25 cellular contexts compared by ENCODE assay signal in genomic region chr2:8571286-8571791, GRCh38.
DNase-seq lines count a peak whose midpoint lies in the region; ATAC-seq and TF ChIP-seq lines count a peak whose summit lies in the region.
"Had no signal": no experiment of that assay in that cellular context is flagged by ENCODE, and none has a peak within 500 bp of the region (broad histone marks: within the 10 kb centered on the region; RNA-seq: fewer than 3 reads in every experiment).

No MANE protein-coding gene starts in this region.

- DNase-seq in activated naive CD4-positive, alpha-beta T cell treated with anti-CD3 and anti-CD28 coated beads, Interleukin-2, amount 50 U/mL, for 16 hours, result no peak
- DNase-seq in WTC11 (ENCODE audit: low spot score), result no peak
- no peak for DNase-seq in neural crest cell (ENCODE audit: low read depth, low spot score)
- no peak for DNase-seq in stimulated activated CD8-positive, alpha-beta memory T cell treated with anti-CD3 and anti-CD28 coated beads, Interleukin-4, amount 100 ng/mL, for 48 hours
- no peak for DNase-seq in DMS114 treated with DMSO at 0.1 percent for 48 hours (lab: John Stamatoyannopoulos, UW; ENCODE audit: unreplicated experiment)
- no peak for DNase-seq in caudate nucleus (lab: John Stamatoyannopoulos, UW)
- DNase-seq in mesenteric fat pad (ENCODE audit: low spot score), result no peak
- DNase-seq: activated CD8-positive, alpha-beta T cell treated with anti-CD3 and anti-CD28 coated beads, Interleukin-2, amount 10 ng/mL, durations not matched to agents 7 days and 5 days; activated naive CD4-positive, alpha-beta T cell treated with Interleukin-2 at 50 U/mL for 16 hours; activated T-cell treated with anti-CD3 and anti-CD28 coated beads, Interleukin-2, amount 50 U/mL, for 24 hours; central memory CD4-positive, alpha-beta T cell; DMS 273 treated with DMSO at 0.1 percent for 48 hours; effector CD4-positive, alpha-beta T cell; gastrocnemius medialis; GOT3; KG1; mammary epithelial cell; NCI-H187; psoas muscle; stimulated activated CD4-positive, alpha-beta T cell treated with anti-CD3 and anti-CD28 coated beads, Interleukin-1b, Interleukin-23, amount 100 ng/mL, for 48 hours; stimulated activated naive CD8-positive, alpha-beta T cell treated with anti-CD3 and anti-CD28 coated beads, Interleukin-15, amount 100 ng/mL, for 72 hours; T1000 had no signal

- no peaks in the 10 kb centered on the region for H3K9me3 Mint-ChIP-seq in activated naive CD4-positive, alpha-beta T cell treated with anti-CD3 and anti-CD28 coated beads, Interleukin-2, amount 50 U/mL, for 24 hours
- H3K9me3 Mint-ChIP-seq in WTC11 (no peaks in the 10 kb centered on the region), neural crest cell (no peaks in the 10 kb centered on the region)
- H3K9me3 Mint-ChIP-seq: activated T-cell treated with anti-CD3 and anti-CD28 coated beads, Interleukin-2, amount 50 U/mL, for 24 hours; nephron; stimulated activated naive CD8-positive, alpha-beta T cell treated with anti-CD3 and anti-CD28 coated beads, Interleukin-15, amount 100 ng/mL, for 72 hours had no signal

- POLR2A ChIA-PET in WTC11 (lab: Charles Lee), result no interaction called here

- peaks cover 3% of the 10 kb centered on the region for H3K27me3 Mint-ChIP-seq in activated naive CD4-positive, alpha-beta T cell treated with anti-CD3 and anti-CD28 coated beads, Interleukin-2, amount 50 U/mL, for 24 hours
- H3K27me3 Mint-ChIP-seq in WTC11 (ENCODE audit: low read depth) (no peaks in the 10 kb centered on the region; the same call in 1 of the 2 replicates), neural crest cell (ENCODE audit: low read depth) (no peaks in the 10 kb centered on the region)

- no peak for TF ChIP-seq CTCF in WTC11 (IDR thresholded peaks at IDR 0.05)
- TF ChIP-seq CTCF in neural crest cell (conservative IDR thresholded peaks at IDR 0.05), result no peak

- ATAC-seq in WTC11, result no peak
- ATAC-seq: activated CD4-positive, CD25-positive, alpha-beta regulatory T cell treated with anti-CD3 and anti-CD28 coated beads, Interleukin-2, amount 50 U/mL, for 24 hours; activated CD8-positive, alpha-beta T cell treated with anti-CD3 and anti-CD28 coated beads, Interleukin-2, amount 10 ng/mL, durations not matched to agents 7 days and 5 days; gastrocnemius medialis; psoas muscle; stimulated activated naive CD8-positive, alpha-beta T cell treated with anti-CD3 and anti-CD28 coated beads, Interleukin-15, amount 100 ng/mL, for 72 hours had no signal

- CTCF ChIA-PET in WTC11 (lab: Charles Lee), result interaction anchor here (0.8 to 1.6 kb wide), 2 partner anchors 26 to 122 kb away, joined by 3 read pairs; no protein-coding TSS in a partner anchor

- H3K27ac ChIP-seq in caudate nucleus (ENCODE audit: low read depth, low read length), result no peak overlapping the region
- H3K27ac ChIP-seq: gastrocnemius medialis, psoas muscle had no signal

- no peak overlapping the region for H3K4me3 Mint-ChIP-seq in activated naive CD4-positive, alpha-beta T cell treated with anti-CD3 and anti-CD28 coated beads, Interleukin-2, amount 50 U/mL, for 24 hours
- H3K4me3 Mint-ChIP-seq in WTC11, result no peak overlapping the region
- H3K4me3 Mint-ChIP-seq in neural crest cell, result no peak overlapping the region
- H3K4me3 Mint-ChIP-seq: activated CD8-positive, alpha-beta T cell treated with anti-CD3 and anti-CD28 coated beads, Interleukin-2, amount 10 ng/mL, durations not matched to agents 7 days and 5 days; activated T-cell treated with anti-CD3 and anti-CD28 coated beads, Interleukin-2, amount 50 U/mL, for 24 hours; nephron; stimulated activated naive CD8-positive, alpha-beta T cell treated with anti-CD3 and anti-CD28 coated beads, Interleukin-15, amount 100 ng/mL, for 72 hours had no signal

- no peaks in the 10 kb centered on the region for H3K36me3 Mint-ChIP-seq in activated naive CD4-positive, alpha-beta T cell treated with anti-CD3 and anti-CD28 coated beads, Interleukin-2, amount 50 U/mL, for 24 hours
- H3K36me3 Mint-ChIP-seq in WTC11, result no peaks in the 10 kb centered on the region
- H3K36me3 Mint-ChIP-seq in neural crest cell (ENCODE audit: low read depth), result no peaks in the 10 kb centered on the region

- peaks cover 22% of the 10 kb centered on the region for H3K4me1 Mint-ChIP-seq in activated naive CD4-positive, alpha-beta T cell treated with anti-CD3 and anti-CD28 coated beads, Interleukin-2, amount 50 U/mL, for 24 hours
- peaks cover 46% of the 10 kb centered on the region for H3K4me1 Mint-ChIP-seq in WTC11
- H3K4me1 Mint-ChIP-seq in neural crest cell, result peaks cover 24% of the 10 kb centered on the region

- H3K27ac Mint-ChIP-seq in activated naive CD4-positive, alpha-beta T cell treated with anti-CD3 and anti-CD28 coated beads, Interleukin-2, amount 50 U/mL, for 24 hours, result peak overlapping the region; percentile 46
- 0 out of 2 replicates have a peak overlapping the region, but pooled peaks have one; percentile 41 for H3K27ac Mint-ChIP-seq in WTC11
- H3K27ac Mint-ChIP-seq in neural crest cell (ENCODE audit: unreplicated experiment), result peak overlapping the region; percentile 50
- H3K27ac Mint-ChIP-seq: activated CD8-positive, alpha-beta T cell treated with anti-CD3 and anti-CD28 coated beads, Interleukin-2, amount 10 ng/mL, durations not matched to agents 7 days and 5 days; activated T-cell treated with anti-CD3 and anti-CD28 coated beads, Interleukin-2, amount 50 U/mL, for 24 hours; stimulated activated naive CD8-positive, alpha-beta T cell treated with anti-CD3 and anti-CD28 coated beads, Interleukin-15, amount 100 ng/mL, for 72 hours had no signal

TF ChIP-seq in WTC11, 78 proteins besides CTCF, POLR2A, EP300 and RAD21:
- TF ChIP-seq, protein P1, sequence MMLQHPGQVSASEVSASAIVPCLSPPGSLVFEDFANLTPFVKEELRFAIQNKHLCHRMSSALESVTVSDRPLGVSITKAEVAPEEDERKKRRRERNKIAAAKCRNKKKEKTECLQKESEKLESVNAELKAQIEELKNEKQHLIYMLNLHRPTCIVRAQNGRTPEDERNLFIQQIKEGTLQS (CRISPR knock-in tag; conservative IDR thresholded peaks at IDR 0.05), result no peak
- TF ChIP-seq ZNF423 (CRISPR knock-in tag; IDR thresholded peaks at IDR 0.05) (no peak), ETV6 (CRISPR knock-in tag; IDR thresholded peaks at IDR 0.05) (no peak), ZSCAN18 (CRISPR knock-in tag; IDR thresholded peaks at IDR 0.05) (no peak), USF1 (CRISPR knock-in tag; IDR thresholded peaks at IDR 0.05) (no peak), MYBL2 (CRISPR knock-in tag; IDR thresholded peaks at IDR 0.05) (no peak), ZNF416 (CRISPR knock-in tag; IDR thresholded peaks at IDR 0.05) (no peak), AR (CRISPR knock-in tag; IDR thresholded peaks at IDR 0.05) (no peak), ZNF219 (CRISPR knock-in tag; IDR thresholded peaks at IDR 0.05; ENCODE audit: borderline replicate concordance) (no peak)
- TF ChIP-seq, protein P2, sequence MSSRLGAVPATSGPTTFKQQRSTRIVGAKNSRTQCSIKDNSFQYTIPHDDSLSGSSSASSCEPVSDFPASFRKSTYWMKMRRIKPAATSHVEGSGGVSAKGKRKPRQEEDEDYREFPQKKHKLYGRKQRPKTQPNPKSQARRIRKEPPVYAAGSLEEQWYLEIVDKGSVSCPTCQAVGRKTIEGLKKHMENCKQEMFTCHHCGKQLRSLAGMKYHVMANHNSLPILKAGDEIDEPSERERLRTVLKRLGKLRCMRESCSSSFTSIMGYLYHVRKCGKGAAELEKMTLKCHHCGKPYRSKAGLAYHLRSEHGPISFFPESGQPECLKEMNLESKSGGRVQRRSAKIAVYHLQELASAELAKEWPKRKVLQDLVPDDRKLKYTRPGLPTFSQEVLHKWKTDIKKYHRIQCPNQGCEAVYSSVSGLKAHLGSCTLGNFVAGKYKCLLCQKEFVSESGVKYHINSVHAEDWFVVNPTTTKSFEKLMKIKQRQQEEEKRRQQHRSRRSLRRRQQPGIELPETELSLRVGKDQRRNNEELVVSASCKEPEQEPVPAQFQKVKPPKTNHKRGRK (CRISPR knock-in tag; IDR thresholded peaks at IDR 0.05; ENCODE audit: borderline replicate concordance), result no peak
